1 cellular context compared by ENCODE assay signal in the genomic region with DNA sequence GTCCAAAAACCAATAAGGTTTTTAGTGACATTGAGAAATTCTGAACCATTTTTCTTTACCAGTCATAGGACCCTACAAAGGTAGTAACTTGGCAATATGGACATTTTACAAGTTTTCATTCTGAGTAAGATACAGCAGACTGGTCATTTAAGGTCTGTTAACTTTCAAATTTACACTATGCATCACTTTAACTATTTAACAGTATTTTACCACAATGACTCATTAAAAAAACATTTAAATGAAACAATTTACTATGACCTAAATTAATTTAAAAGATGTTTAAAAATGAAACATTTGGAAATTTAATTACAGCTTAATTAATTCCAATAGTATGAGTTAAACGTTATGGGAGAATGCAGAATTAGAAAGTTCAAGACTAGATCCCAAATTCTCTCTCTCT.
A peak's percentile ranks its signal among the peaks of the same experiment; 100 is the strongest.
TF ChIP-seq lines count a peak whose summit lies in the region.

No MANE protein-coding gene starts in this region.

TF ChIP-seq in SK-N-SH, 30 proteins besides CTCF, POLR2A, EP300 and RAD21 (continued from another document):
- TF ChIP-seq SMC3 (IDR thresholded peaks at IDR 0.05; ENCODE audit: low read depth, low read length) (no peak), GATA2 (CRISPR knock-in tag; IDR thresholded peaks at IDR 0.05) (no peak), NRF1 (IDR thresholded peaks at IDR 0.05; ENCODE audit: low read depth, low read length) (no peak), FOSL2 (IDR thresholded peaks at IDR 0.05; ENCODE audit: borderline replicate concordance, low read depth) (0 out of 2 replicates have a peak, but pooled peaks have one; percentile 12)
- TF ChIP-seq, protein P1, sequence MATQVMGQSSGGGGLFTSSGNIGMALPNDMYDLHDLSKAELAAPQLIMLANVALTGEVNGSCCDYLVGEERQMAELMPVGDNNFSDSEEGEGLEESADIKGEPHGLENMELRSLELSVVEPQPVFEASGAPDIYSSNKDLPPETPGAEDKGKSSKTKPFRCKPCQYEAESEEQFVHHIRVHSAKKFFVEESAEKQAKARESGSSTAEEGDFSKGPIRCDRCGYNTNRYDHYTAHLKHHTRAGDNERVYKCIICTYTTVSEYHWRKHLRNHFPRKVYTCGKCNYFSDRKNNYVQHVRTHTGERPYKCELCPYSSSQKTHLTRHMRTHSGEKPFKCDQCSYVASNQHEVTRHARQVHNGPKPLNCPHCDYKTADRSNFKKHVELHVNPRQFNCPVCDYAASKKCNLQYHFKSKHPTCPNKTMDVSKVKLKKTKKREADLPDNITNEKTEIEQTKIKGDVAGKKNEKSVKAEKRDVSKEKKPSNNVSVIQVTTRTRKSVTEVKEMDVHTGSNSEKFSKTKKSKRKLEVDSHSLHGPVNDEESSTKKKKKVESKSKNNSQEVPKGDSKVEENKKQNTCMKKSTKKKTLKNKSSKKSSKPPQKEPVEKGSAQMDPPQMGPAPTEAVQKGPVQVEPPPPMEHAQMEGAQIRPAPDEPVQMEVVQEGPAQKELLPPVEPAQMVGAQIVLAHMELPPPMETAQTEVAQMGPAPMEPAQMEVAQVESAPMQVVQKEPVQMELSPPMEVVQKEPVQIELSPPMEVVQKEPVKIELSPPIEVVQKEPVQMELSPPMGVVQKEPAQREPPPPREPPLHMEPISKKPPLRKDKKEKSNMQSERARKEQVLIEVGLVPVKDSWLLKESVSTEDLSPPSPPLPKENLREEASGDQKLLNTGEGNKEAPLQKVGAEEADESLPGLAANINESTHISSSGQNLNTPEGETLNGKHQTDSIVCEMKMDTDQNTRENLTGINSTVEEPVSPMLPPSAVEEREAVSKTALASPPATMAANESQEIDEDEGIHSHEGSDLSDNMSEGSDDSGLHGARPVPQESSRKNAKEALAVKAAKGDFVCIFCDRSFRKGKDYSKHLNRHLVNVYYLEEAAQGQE (IDR thresholded peaks at IDR 0.05; ENCODE audit: low read depth, low read length) = no peak
- TF ChIP-seq, protein P2, sequence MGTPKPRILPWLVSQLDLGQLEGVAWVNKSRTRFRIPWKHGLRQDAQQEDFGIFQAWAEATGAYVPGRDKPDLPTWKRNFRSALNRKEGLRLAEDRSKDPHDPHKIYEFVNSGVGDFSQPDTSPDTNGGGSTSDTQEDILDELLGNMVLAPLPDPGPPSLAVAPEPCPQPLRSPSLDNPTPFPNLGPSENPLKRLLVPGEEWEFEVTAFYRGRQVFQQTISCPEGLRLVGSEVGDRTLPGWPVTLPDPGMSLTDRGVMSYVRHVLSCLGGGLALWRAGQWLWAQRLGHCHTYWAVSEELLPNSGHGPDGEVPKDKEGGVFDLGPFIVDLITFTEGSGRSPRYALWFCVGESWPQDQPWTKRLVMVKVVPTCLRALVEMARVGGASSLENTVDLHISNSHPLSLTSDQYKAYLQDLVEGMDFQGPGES (IDR thresholded peaks at IDR 0.05; ENCODE audit: low read depth, low read length) = no peak
